ENCODE assay signal across 8 cellular contexts in the genomic region with DNA sequence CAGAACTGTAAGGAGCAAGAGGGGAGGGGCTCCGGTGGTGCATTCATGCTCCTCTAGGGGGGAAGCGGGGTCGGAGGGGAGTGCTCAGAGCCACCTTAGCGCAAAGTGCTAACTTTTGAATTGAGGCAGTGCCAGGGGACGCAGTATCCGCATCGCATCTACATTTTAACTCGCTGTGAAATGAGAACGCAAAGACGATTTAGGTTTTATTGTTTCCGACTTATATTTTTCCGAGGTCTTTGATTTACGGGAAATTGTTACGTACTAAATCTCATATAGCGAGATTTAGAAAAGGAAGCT. TPM values are rescaled to one million over a fixed set of nuclear protein-coding genes. Genes with fewer than 3 reads are reported as not detected.
DNase-seq lines count a peak whose midpoint lies in the region; ATAC-seq and TF ChIP-seq lines count a peak whose summit lies in the region.

No MANE protein-coding gene starts in this region.

- H3K36me3 ChIP-seq in OCI-LY1 (ENCODE audit: insufficient read depth, low read length) = no peaks in the 10 kb centered on the region
- H3K36me3 ChIP-seq in neural progenitor cell = no peaks in the 10 kb centered on the region

- peak overlapping the region; percentile 64 for H3K4me3 ChIP-seq in OCI-LY1 (ENCODE audit: low read depth, low read length, poor library complexity, severe bottlenecking)
- H3K4me3 ChIP-seq in neural progenitor cell = peak overlapping the region; percentile 61

- H3K4me3 Mint-ChIP-seq in CD14-positive monocyte = peak overlapping the region; percentile 99
- peak overlapping the region; percentile 82 to 87 for H3K4me3 Mint-ChIP-seq in effector memory CD8-positive, alpha-beta T cell
- peak overlapping the region; percentile 97 for H3K4me3 Mint-ChIP-seq in neural progenitor cell

- DNase-seq in CD14-positive monocyte (ENCODE audit: low spot score) (no peak), neural progenitor cell (ENCODE audit: low spot score) (no peak), NCI-H2107 treated with DMSO at 0.1 percent for 48 hours (lab: John Stamatoyannopoulos, UW; ENCODE audit: unreplicated experiment) (no peak), SHP77 treated with DMSO at 0.1 percent for 48 hours (lab: John Stamatoyannopoulos, UW) (no peak)
- no peak for DNase-seq in effector memory CD8-positive, alpha-beta T cell

- H3K27me3 ChIP-seq in OCI-LY1 (ENCODE audit: insufficient read depth, low read length) (no peaks in the 10 kb centered on the region), neural progenitor cell (no peaks in the 10 kb centered on the region)

- H3K27me3 Mint-ChIP-seq in CD14-positive monocyte (ENCODE audit: low read depth in 3 of 3) (peaks cover 0 to 2% (median 0%) of the 10 kb centered on the region in 3 donors), neural progenitor cell (ENCODE audit: insufficient read depth, low read depth) (peaks cover 3% of the 10 kb centered on the region)
- peaks cover 10 to 11% of the 10 kb centered on the region in 2 donors for H3K27me3 Mint-ChIP-seq in effector memory CD8-positive, alpha-beta T cell

- H3F3A ChIP-seq in OCI-LY1 (ENCODE audit: insufficient read depth, low read length) (no peaks in the 10 kb centered on the region), neural progenitor cell (ENCODE audit: low read depth) (peaks cover 4% of the 10 kb centered on the region)

- H3K79me2 ChIP-seq in OCI-LY1 (ENCODE audit: insufficient read depth, low read length) = 0 out of 2 replicates have a peak, but pooled peaks cover 5% of the 10 kb centered on the region
- H3K79me2 ChIP-seq in neural progenitor cell (ENCODE audit: low read depth) = peaks cover 42% of the 10 kb centered on the region

- no peaks in the 10 kb centered on the region for H3K9me3 Mint-ChIP-seq in CD14-positive monocyte
- no peaks in the 10 kb centered on the region for H3K9me3 Mint-ChIP-seq in effector memory CD8-positive, alpha-beta T cell
- no peaks in the 10 kb centered on the region for H3K9me3 Mint-ChIP-seq in neural progenitor cell

- peak overlapping the region; percentile 97 to 99 (median 98) for H3K27ac Mint-ChIP-seq in CD14-positive monocyte
- peak overlapping the region; percentile 96 to 99 for H3K27ac Mint-ChIP-seq in effector memory CD8-positive, alpha-beta T cell
- H3K27ac Mint-ChIP-seq in neural progenitor cell = peak overlapping the region; percentile 96

- 0 out of 2 replicates have a peak overlapping the region, but pooled peaks have one; percentile 64 for H2AFZ ChIP-seq in OCI-LY1 (ENCODE audit: low read length)
- H2AFZ ChIP-seq in neural progenitor cell (replicated peaks) = peak overlapping the region; percentile 6

- intact Hi-C loops in CD14-positive monocyte (cut with micrococcal nuclease) = loop anchor here (1.0 to 10.0 kb wide), 5 partner anchors 104 to 426 kb away; partner anchors contain the start of genes KIAA1143 (in 2 of the 2) and KIF15 (in 2 of the 2)

- H3K27ac ChIP-seq in OCI-LY1 (ENCODE audit: low read depth, low read length, poor library complexity, severe bottlenecking) (peak overlapping the region; percentile 67), neural progenitor cell (no peak overlapping the region)

- H3K36me3 Mint-ChIP-seq in CD14-positive monocyte (peaks cover 1 to 3% of the 10 kb centered on the region in 2 donors), neural progenitor cell (peaks cover 5% of the 10 kb centered on the region)
- H3K36me3 Mint-ChIP-seq in effector memory CD8-positive, alpha-beta T cell (ENCODE audit: insufficient read depth) = peaks cover 25% of the 10 kb centered on the region

- H3K9ac ChIP-seq in OCI-LY1 (ENCODE audit: low read length) (peak overlapping the region; percentile 63), neural progenitor cell (peak overlapping the region; percentile 29)

- TF ChIP-seq CTCF in CD14-positive monocyte (IDR thresholded peaks at IDR 0.05) = no peak
- TF ChIP-seq CTCF in OCI-LY1 (IDR thresholded peaks at IDR 0.05; ENCODE audit: low read length) = no peak
- no peak for TF ChIP-seq CTCF in neural progenitor cell (IDR thresholded peaks at IDR 0.05)

- no peaks in the 10 kb centered on the region for H3K9me3 ChIP-seq in OCI-LY1 (ENCODE audit: low read length)
- no peaks in the 10 kb centered on the region for H3K9me3 ChIP-seq in neural progenitor cell (ENCODE audit: low read depth)

- H3K4me1 ChIP-seq in OCI-LY1 (ENCODE audit: insufficient read depth, low read length, severe bottlenecking) = peaks cover 24% of the 10 kb centered on the region
- H3K4me1 ChIP-seq in neural progenitor cell = peaks cover 23% of the 10 kb centered on the region

- ATAC-seq in effector memory CD8-positive, alpha-beta T cell (replicated peaks) = no peak
- no peak for ATAC-seq in GM21576 (IDR thresholded peaks at IDR 0.05; ENCODE audit: unreplicated experiment)
- ATAC-seq in HG02571 (IDR thresholded peaks at IDR 0.05; ENCODE audit: unreplicated experiment) = no peak

- peak overlapping the region; percentile 92 for H3K4me2 ChIP-seq in OCI-LY1 (ENCODE audit: low read length)
- H3K4me2 ChIP-seq in neural progenitor cell = peak overlapping the region; percentile 86

- no peaks in the 10 kb centered on the region for H4K20me1 ChIP-seq in OCI-LY1 (ENCODE audit: insufficient read depth, low read length)
- no peaks in the 10 kb centered on the region for H4K20me1 ChIP-seq in neural progenitor cell (ENCODE audit: low read depth)

- H3K4me1 Mint-ChIP-seq in CD14-positive monocyte (peaks cover 27% of the 10 kb centered on the region), neural progenitor cell (peaks cover 17% of the 10 kb centered on the region)
- H3K4me1 Mint-ChIP-seq in effector memory CD8-positive, alpha-beta T cell (ENCODE audit: low read depth in 2 of 2) = peaks cover 12 to 20% of the 10 kb centered on the region in 2 donors

- H3K9me2 ChIP-seq in OCI-LY1 (ENCODE audit: low read depth, low read length) = no peaks in the 10 kb centered on the region

RNA-seq across cellular contexts. Expression of gene TCAIM, which starts 0.2 kb away (rescaled TPM):
- 10 to 100 TPM; 20.0 to 26.7 TPM for polyA plus RNA-seq in CD14-positive monocyte
- total RNA-seq in neural progenitor cell (ENCODE audit: low replicate concordance) = 22.0 and 31.8 TPM in 2 replicates
